In genomic region chr17:64277831-64278562, GRCh38 we compare ENCODE assay signal across 13 cellular contexts. TPM values are rescaled to one million over a fixed set of nuclear protein-coding genes. Genes with fewer than 3 reads are reported as not detected.
A peak's percentile ranks its signal among the peaks of the same experiment; 100 is the strongest.
DNase-seq lines count a peak whose midpoint lies in the region; ATAC-seq and TF ChIP-seq lines count a peak whose summit lies in the region.
"Had no signal": no experiment of that assay in that cellular context is flagged by ENCODE, and none has a peak within 500 bp of the region (broad histone marks: within the 10 kb centered on the region; RNA-seq: fewer than 3 reads in every experiment).

No MANE protein-coding gene starts in this region.

- in situ Hi-C loops in transverse colon (cut with MboI; ENCODE audit: low pct_ligation_motif_present in 1 of 4, low pct_unique_long_range_greater_than_20kb in 1 of 4, low sequenced_read_pairs in 3 of 4): loop anchor here (10.0 to 25.0 kb wide), 5 partner anchors 116 to 366 kb away; partner anchors contain the start of genes CSHL1 (in 2 of the 4) and GH1 (in 2 of the 4)

- no peaks in the 10 kb centered on the region for H3K9me3 Mint-ChIP-seq in dendritic cell treated with granulocyte-macrophage colony-stimulating factor and Interleukin-4, amounts not matched to agents 40 ng/mL and 50 ng/mL, for 4 days
- H3K9me3 Mint-ChIP-seq: activated naive CD8-positive, alpha-beta T cell treated with anti-CD3 and anti-CD28 coated beads, Interleukin-2, amount 50 U/mL, for 24 hours had no signal

- peak overlapping the region; percentile 49 for H3K27ac ChIP-seq in lower lobe of right lung
- peak overlapping the region; percentile 26 to 74 (median 43) for H3K27ac ChIP-seq in transverse colon
- H3K27ac ChIP-seq: HL-60 had no signal

- TF ChIP-seq CTCF in lower lobe of right lung (IDR thresholded peaks at IDR 0.05) (no peak), transverse colon (IDR thresholded peaks at IDR 0.05) (no peak), BE2C (IDR thresholded peaks at IDR 0.05; ENCODE audit: low read depth, low read length) (no peak)

- H3K27me3 Mint-ChIP-seq in dendritic cell treated with granulocyte-macrophage colony-stimulating factor and Interleukin-4, amounts not matched to agents 40 ng/mL and 50 ng/mL, for 4 days: no peaks in the 10 kb centered on the region
- H3K27me3 Mint-ChIP-seq: activated naive CD8-positive, alpha-beta T cell treated with anti-CD3 and anti-CD28 coated beads, Interleukin-2, amount 50 U/mL, for 24 hours; T-helper 17 cell had no signal

- H3K36me3 Mint-ChIP-seq in dendritic cell treated with granulocyte-macrophage colony-stimulating factor and Interleukin-4, amounts not matched to agents 40 ng/mL and 50 ng/mL, for 4 days (ENCODE audit: low read depth): no peaks in the 10 kb centered on the region

- peak; percentile 30 for DNase-seq in NOMO-1 treated with DMSO at 0.1 percent for 48 hours (lab: John Stamatoyannopoulos, UW; ENCODE audit: unreplicated experiment)
- DNase-seq in lower lobe of right lung: no peak
- no peak for DNase-seq in transverse colon
- no peak for DNase-seq in BE2C
- DNase-seq: activated naive CD8-positive, alpha-beta T cell treated with anti-CD3 and anti-CD28 coated beads, Interleukin-2, amount 50 U/mL, for 24 hours; effector CD4-positive, alpha-beta T cell; NCI-H1092 treated with DMSO at 0.1 percent for 48 hours; NCI-H82; T-helper 17 cell had no signal

- TF ChIP-seq POLR2A in transverse colon (IDR thresholded peaks at IDR 0.05): no peak

- TF ChIP-seq EP300 in transverse colon (IDR thresholded peaks at IDR 0.05; ENCODE audit: low read depth): no peak

- intact Hi-C loops in dendritic cell treated with granulocyte-macrophage colony-stimulating factor and Interleukin-4, amounts not matched to agents 40 ng/mL and 50 ng/mL, for 4 days (cut with micrococcal nuclease): no loop called here
- intact Hi-C loops in lower lobe of right lung (cut with DNase I): no loop called here
- intact Hi-C loops in transverse colon (cut with DNase I; ENCODE audit: low total_unique reads): no loop called here

- ATAC-seq in lower lobe of right lung (peak in 1 of 2 donors; percentile 18), esophagus mucosa (no peak), HG02852 (IDR thresholded peaks at IDR 0.05; ENCODE audit: unreplicated experiment) (no peak)
- ATAC-seq: activated naive CD8-positive, alpha-beta T cell treated with anti-CD3 and anti-CD28 coated beads, Interleukin-2, amount 50 U/mL, for 24 hours; T-helper 17 cell had no signal

- H3K4me3 Mint-ChIP-seq in dendritic cell treated with granulocyte-macrophage colony-stimulating factor and Interleukin-4, amounts not matched to agents 40 ng/mL and 50 ng/mL, for 4 days: no peak overlapping the region
- H3K4me3 Mint-ChIP-seq: activated naive CD8-positive, alpha-beta T cell treated with anti-CD3 and anti-CD28 coated beads, Interleukin-2, amount 50 U/mL, for 24 hours; T-helper 17 cell had no signal

- peak overlapping the region; percentile 61 for H3K27ac Mint-ChIP-seq in dendritic cell treated with granulocyte-macrophage colony-stimulating factor and Interleukin-4, amounts not matched to agents 40 ng/mL and 50 ng/mL, for 4 days
- H3K27ac Mint-ChIP-seq: activated naive CD8-positive, alpha-beta T cell treated with anti-CD3 and anti-CD28 coated beads, Interleukin-2, amount 50 U/mL, for 24 hours; T-helper 17 cell had no signal

- H3K36me3 ChIP-seq in lower lobe of right lung: no peaks in the 10 kb centered on the region
- H3K36me3 ChIP-seq in transverse colon: no peaks in the 10 kb centered on the region
- H3K36me3 ChIP-seq in BE2C: no peaks in the 10 kb centered on the region

- H3K4me3 ChIP-seq in lower lobe of right lung (no peak overlapping the region), transverse colon (no peak overlapping the region), BE2C (ENCODE audit: low read depth, low read length) (no peak overlapping the region)

- 43 to 74% methylated on average over 1 to 7 of the region's 7 CpGs for WGBS in transverse colon (ENCODE audit: low coverage in 1 of 2), 2 donors

- peaks cover 28% of the 10 kb centered on the region for H3K4me1 ChIP-seq in lower lobe of right lung
- H3K4me1 ChIP-seq in transverse colon: peaks cover 0 to 21% (median 6%) of the 10 kb centered on the region in 4 donors
- H3K4me1 ChIP-seq in BE2C: peaks cover 7% of the 10 kb centered on the region

- peaks cover 29% of the 10 kb centered on the region for H3K4me1 Mint-ChIP-seq in dendritic cell treated with granulocyte-macrophage colony-stimulating factor and Interleukin-4, amounts not matched to agents 40 ng/mL and 50 ng/mL, for 4 days (ENCODE audit: low read depth)
- H3K4me1 Mint-ChIP-seq: activated naive CD8-positive, alpha-beta T cell treated with anti-CD3 and anti-CD28 coated beads, Interleukin-2, amount 50 U/mL, for 24 hours had no signal

- H3K27me3 ChIP-seq in lower lobe of right lung (ENCODE audit: low read depth) (no peaks in the 10 kb centered on the region), transverse colon (no peaks in the 10 kb centered on the region), BE2C (no peaks in the 10 kb centered on the region)

- no peaks in the 10 kb centered on the region for H3K9me3 ChIP-seq in lower lobe of right lung
- no peaks in the 10 kb centered on the region for H3K9me3 ChIP-seq in transverse colon
- H3K9me3 ChIP-seq in BE2C: no peaks in the 10 kb centered on the region

RNA-seq across cellular contexts. Expression of gene TEX2, which starts 14.9 kb away (rescaled TPM):
- total RNA-seq in lower lobe of right lung: 41.3 TPM
- 100 to 1,000 TPM in 1 of 4 donors, 10 to 100 TPM in 3; 12.3 to 137 (median 30.3) TPM for total RNA-seq in transverse colon
- total RNA-seq in esophagus mucosa: 20.2 TPM
- polyA plus RNA-seq in BE2C (2012; ENCODE audit: insufficient read depth, insufficient read length, low read depth): 13.0 TPM
